In the genomic region with DNA sequence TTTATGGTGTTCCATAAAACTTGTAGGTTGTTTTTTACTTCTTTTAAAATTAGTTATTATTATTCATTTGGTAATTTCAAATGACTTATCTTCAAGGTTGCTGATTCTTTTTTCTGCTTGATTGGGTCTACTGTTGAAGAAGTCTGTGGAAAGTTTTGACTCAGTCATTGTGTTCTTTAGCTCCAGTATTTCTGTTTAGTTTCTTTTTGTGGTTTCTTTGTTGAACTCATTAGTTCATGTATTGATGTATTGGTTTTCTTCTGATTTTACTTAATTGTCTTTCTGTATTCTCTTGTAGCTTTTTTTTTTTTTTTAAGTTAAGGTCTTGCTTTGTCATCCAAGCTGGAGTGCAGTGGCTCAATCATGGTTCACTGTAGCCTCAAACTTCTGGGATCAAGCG, we compare ENCODE assay signal across 25 cellular contexts.
DNase-seq lines count a peak whose midpoint lies in the region; ATAC-seq, FAIRE-seq and TF ChIP-seq lines count a peak whose summit lies in the region.
"Had no signal": no experiment of that assay in that cellular context is flagged by ENCODE, and none has a peak within 500 bp of the region (broad histone marks: within the 10 kb centered on the region; RNA-seq: fewer than 3 reads in every experiment).

No MANE protein-coding gene starts in this region.

- no peak overlapping the region for H3K9ac ChIP-seq in GM12878 (ENCODE audit: control insufficient read depth, insufficient read depth, low read length)
- H3K9ac ChIP-seq: BLaER1 treated with 17β-estradiol and CSF1 and Interleukin-3, amounts not matched to agents 10 nM and 100 nM had no signal

- no peak overlapping the region for H3K4me2 ChIP-seq in GM12878 (ENCODE audit: control insufficient read depth, insufficient read depth)
- H3K4me2 ChIP-seq: BLaER1 treated with 17β-estradiol and CSF1 and Interleukin-3, amounts not matched to agents 10 nM and 100 nM had no signal

- TF ChIP-seq POLR2A in GM12878 (IDR thresholded peaks at IDR 0.05; ENCODE audit: low read depth, low read length), result no peak

- in situ Hi-C loops in GM12878 (cut with MboI) (no loop called here), KBM-7 (cut with MboI; ENCODE audit: low pct_unique_long_range_greater_than_20kb, low sequenced_read_pairs) (no loop called here)

- no peak for ATAC-seq in activated T-cell treated with anti-CD3 and anti-CD28 coated beads, Interleukin-2, amount 50 U/mL, for 72 hours (replicated peaks in 1 of 2)
- ATAC-seq in HG02610 (IDR thresholded peaks at IDR 0.05; ENCODE audit: unreplicated experiment) (peak; percentile 24), GM12878 (peak; percentile 37), HG02642 (IDR thresholded peaks at IDR 0.05; ENCODE audit: poor library complexity, unreplicated experiment) (no peak)

- CTCF ChIA-PET in GM12878 (lab: Yijun Ruan, JAX), result interaction anchor here (0.8 kb wide), 1 partner anchor 114 kb away, joined by 3 read pairs; no protein-coding TSS in a partner anchor

- no peaks in the 10 kb centered on the region for H3K36me3 Mint-ChIP-seq in activated T-cell treated with anti-CD3 and anti-CD28 coated beads, Interleukin-2, amount 50 U/mL, for 72 hours (ENCODE audit: insufficient read depth in 2 of 2)
- H3K36me3 Mint-ChIP-seq: CD14-positive monocyte; CD8-positive, alpha-beta memory T cell had no signal

- no peaks in the 10 kb centered on the region for H3K9me3 Mint-ChIP-seq in activated T-cell treated with anti-CD3 and anti-CD28 coated beads, Interleukin-2, amount 50 U/mL, for 72 hours
- H3K9me3 Mint-ChIP-seq: HFFc6 had no signal

- H4K20me1 ChIP-seq in GM12878 (ENCODE audit: control insufficient read depth, insufficient read depth), result no peaks in the 10 kb centered on the region
- H4K20me1 ChIP-seq: BLaER1 treated with 17β-estradiol and CSF1 and Interleukin-3, amounts not matched to agents 10 nM and 100 nM had no signal

- H3K36me3 ChIP-seq in GM12878 (ENCODE audit: control insufficient read depth in 2 of 2, insufficient read depth in 2 of 2, low read length in 1 of 2), result no peaks in the 10 kb centered on the region
- H3K36me3 ChIP-seq: BE2C; BLaER1 treated with 17β-estradiol and CSF1 and Interleukin-3, amounts not matched to agents 10 nM and 100 nM; HAP-1 had no signal

- no peak for TF ChIP-seq CTCF in GM12878 (IDR thresholded peaks at IDR 0.05 in 2 of 3, conservative IDR thresholded peaks at IDR 0.05 in 1 of 3; ENCODE audit: control insufficient read depth in 2 of 3, extremely low read depth in 1 of 3, insufficient read depth in 1 of 3, low read depth in 3 of 3, low read length in 3 of 3)

- peaks cover 24% of the 10 kb centered on the region for H3K9me3 ChIP-seq in GM12878 (replicated peaks; ENCODE audit: control insufficient read depth, insufficient read depth, low read length)
- H3K9me3 ChIP-seq: BE2C, HAP-1 had no signal

- peak overlapping the region; percentile 64 for H3K27ac Mint-ChIP-seq in activated T-cell treated with anti-CD3 and anti-CD28 coated beads, Interleukin-2, amount 50 U/mL, for 72 hours
- H3K27ac Mint-ChIP-seq: CD14-positive monocyte; CD4-positive, alpha-beta T cell; CD8-positive, alpha-beta memory T cell; HFFc6 had no signal

- H2AFZ ChIP-seq in GM12878 (ENCODE audit: control insufficient read depth, low read depth, low read length), result no peak overlapping the region

- no peak for FAIRE-seq in GM12878 (lab: Jason Lieb, UNC)
- FAIRE-seq: A204.1, D721Med, GM12891, H54 had no signal

- BruUV-seq in GM12878 (replicated peaks; lab: Mats Ljungman, UMichigan), result no TSS peak

- POLR2A ChIA-PET in GM12878 (lab: Charles Lee), result no interaction called here

- H3K4me3 ChIP-seq in GM12878, result no peak overlapping the region
- H3K4me3 ChIP-seq: BLaER1 treated with 17β-estradiol and CSF1 and Interleukin-3, amounts not matched to agents 10 nM and 100 nM; HAP-1 had no signal

- no peaks in the 10 kb centered on the region for H3K4me1 Mint-ChIP-seq in activated T-cell treated with anti-CD3 and anti-CD28 coated beads, Interleukin-2, amount 50 U/mL, for 72 hours (ENCODE audit: low read depth)
- H3K4me1 Mint-ChIP-seq: CD14-positive monocyte; CD8-positive, alpha-beta memory T cell had no signal

- intact Hi-C loops in GM12878 (cut with micrococcal nuclease; ENCODE audit: unreplicated experiment), result no loop called here

- no peak for DNase-seq in activated T-cell treated with anti-CD3 and anti-CD28 coated beads, Interleukin-2, amount 50 U/mL, for 72 hours
- no peak for DNase-seq in activated T-cell treated with anti-CD3 and anti-CD28 coated beads, Interleukin-2, amount 50 U/mL, for 1 hour
- DNase-seq in GM12878 (ENCODE audit: low read depth, low spot score) (no peak), Ammon's horn (ENCODE audit: low spot score) (no peak), NCI-H748 (lab: John Stamatoyannopoulos, UW; ENCODE audit: unreplicated experiment) (no peak), KBM-7 (no peak)
- DNase-seq: BE2C; CD4-positive, alpha-beta T cell; CD8-positive, alpha-beta memory T cell; DMS 273 treated with DMSO at 0.1 percent for 48 hours; DMS79; EL; GDM1; GOT3; HFFc6 had no signal

- no peaks in the 10 kb centered on the region for H3K79me2 ChIP-seq in GM12878 (ENCODE audit: control insufficient read depth, insufficient read depth, low read length)

- TF ChIP-seq RAD21 in GM12878 (IDR thresholded peaks at IDR 0.05; ENCODE audit: insufficient read depth, low read depth, low read length), result no peak

- RAD21 ChIA-PET in GM12878 (lab: Charles Lee; ENCODE audit: unreplicated experiment), result interaction anchor here (0.7 to 1.7 kb wide), 3 partner anchors 73 to 90 kb away, joined by 3 to 6 read pairs (median 3); no protein-coding TSS in a partner anchor

- no peaks in the 10 kb centered on the region for H3K27me3 ChIP-seq in GM12878 (replicated peaks in 1 of 2; ENCODE audit: control insufficient read depth in 2 of 2, insufficient read depth in 2 of 2, low read length in 1 of 2)
- H3K27me3 ChIP-seq: BE2C; BLaER1 treated with 17β-estradiol and CSF1 and Interleukin-3, amounts not matched to agents 10 nM and 100 nM had no signal

- WGBS in GM12878 (ENCODE audit: insufficient coverage, insufficient replicate concordance, low lambda C conversion rate, missing lambda C conversion rate), result 55% methylated on average over 1 of the region's 1 CpG

- TF ChIP-seq EP300 in GM12878 (IDR thresholded peaks at IDR 0.05; ENCODE audit: borderline replicate concordance in 1 of 2, control insufficient read depth in 1 of 2, low read depth in 2 of 2, low read length in 2 of 2), result no peak

- no peak overlapping the region for H3K4me3 Mint-ChIP-seq in activated T-cell treated with anti-CD3 and anti-CD28 coated beads, Interleukin-2, amount 50 U/mL, for 72 hours
- H3K4me3 Mint-ChIP-seq: CD14-positive monocyte; CD4-positive, alpha-beta T cell; CD8-positive, alpha-beta memory T cell; HFFc6 had no signal

- peaks cover 39% of the 10 kb centered on the region for H3K4me1 ChIP-seq in GM12878 (ENCODE audit: control insufficient read depth, insufficient read depth, low read length)
- H3K4me1 ChIP-seq: BE2C, HAP-1 had no signal

- SMC1A ChIA-PET in GM12878 (lab: Charles Lee; ENCODE audit: uncharacterized antibody, unreplicated experiment), result interaction anchor here (0.7 to 1.8 kb wide), 11 partner anchors 12 to 269 kb away, joined by 3 to 5 read pairs (median 3); no protein-coding TSS in a partner anchor

- no peaks in the 10 kb centered on the region for H3K27me3 Mint-ChIP-seq in activated T-cell treated with anti-CD3 and anti-CD28 coated beads, Interleukin-2, amount 50 U/mL, for 72 hours (ENCODE audit: low read depth)
- H3K27me3 Mint-ChIP-seq: CD4-positive, alpha-beta T cell; CD8-positive, alpha-beta memory T cell had no signal

- H3K27ac ChIP-seq in GM12878 (ENCODE audit: control insufficient read depth, insufficient read depth), result peak overlapping the region; percentile 56
- H3K27ac ChIP-seq: 22Rv1; BLaER1 treated with 17β-estradiol and CSF1 and Interleukin-3, amounts not matched to agents 10 nM and 100 nM had no signal

TF ChIP-seq in GM12878, 131 proteins besides CTCF, POLR2A, EP300 and RAD21 (continues in another document):
- peak; percentile 80; the same call in 1 of the 2 replicates for TF ChIP-seq ZNF24 (IDR thresholded peaks at IDR 0.05)
- TF ChIP-seq FOXM1 (IDR thresholded peaks at IDR 0.05; ENCODE audit: low read depth, low read length), result 0 out of 2 replicates have a peak, but pooled peaks have one; percentile 49
- no peak for TF ChIP-seq ATF7 (IDR thresholded peaks at IDR 0.05; ENCODE audit: low read depth)
- TF ChIP-seq CBX5 (IDR thresholded peaks at IDR 0.05; ENCODE audit: low read depth), result peak; percentile 91; the same call in 1 of the 2 replicates
- TF ChIP-seq, protein P1, sequence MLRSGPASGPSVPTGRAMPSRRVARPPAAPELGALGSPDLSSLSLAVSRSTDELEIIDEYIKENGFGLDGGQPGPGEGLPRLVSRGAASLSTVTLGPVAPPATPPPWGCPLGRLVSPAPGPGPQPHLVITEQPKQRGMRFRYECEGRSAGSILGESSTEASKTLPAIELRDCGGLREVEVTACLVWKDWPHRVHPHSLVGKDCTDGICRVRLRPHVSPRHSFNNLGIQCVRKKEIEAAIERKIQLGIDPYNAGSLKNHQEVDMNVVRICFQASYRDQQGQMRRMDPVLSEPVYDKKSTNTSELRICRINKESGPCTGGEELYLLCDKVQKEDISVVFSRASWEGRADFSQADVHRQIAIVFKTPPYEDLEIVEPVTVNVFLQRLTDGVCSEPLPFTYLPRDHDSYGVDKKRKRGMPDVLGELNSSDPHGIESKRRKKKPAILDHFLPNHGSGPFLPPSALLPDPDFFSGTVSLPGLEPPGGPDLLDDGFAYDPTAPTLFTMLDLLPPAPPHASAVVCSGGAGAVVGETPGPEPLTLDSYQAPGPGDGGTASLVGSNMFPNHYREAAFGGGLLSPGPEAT (IDR thresholded peaks at IDR 0.05; ENCODE audit: low read depth), result 0 out of 2 replicates have a peak, but pooled peaks have one; percentile 25
- TF ChIP-seq IKZF2 (IDR thresholded peaks at IDR 0.05), result peak in 1 of 2 experiments; percentile 49; a peak in 2 of 4 replicates
- TF ChIP-seq NBN (IDR thresholded peaks at IDR 0.05), result peak; percentile 82
- TF ChIP-seq, protein P2, sequence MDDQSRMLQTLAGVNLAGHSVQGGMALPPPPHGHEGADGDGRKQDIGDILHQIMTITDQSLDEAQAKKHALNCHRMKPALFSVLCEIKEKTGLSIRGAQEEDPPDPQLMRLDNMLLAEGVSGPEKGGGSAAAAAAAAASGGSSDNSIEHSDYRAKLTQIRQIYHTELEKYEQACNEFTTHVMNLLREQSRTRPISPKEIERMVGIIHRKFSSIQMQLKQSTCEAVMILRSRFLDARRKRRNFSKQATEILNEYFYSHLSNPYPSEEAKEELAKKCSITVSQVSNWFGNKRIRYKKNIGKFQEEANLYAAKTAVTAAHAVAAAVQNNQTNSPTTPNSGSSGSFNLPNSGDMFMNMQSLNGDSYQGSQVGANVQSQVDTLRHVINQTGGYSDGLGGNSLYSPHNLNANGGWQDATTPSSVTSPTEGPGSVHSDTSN (IDR thresholded peaks at IDR 0.05; ENCODE audit: insufficient replicate concordance, low read depth, low read length), result no peak
- peak; percentile 70 for TF ChIP-seq RUNX3 (IDR thresholded peaks at IDR 0.05; ENCODE audit: low read length)

Comparison
In these comparisons a context has a peak if more than half of its experiments do, and no peak if none do; other contexts are left out.
1. ATAC-seq: peak in HG02610 (single experiment) and GM12878 (single experiment); none in activated T-cell treated with anti-CD3 and anti-CD28 coated beads, Interleukin-2, amount 50 U/mL, for 72 hours (0 of 2) and HG02642 (single experiment).